ENCODE assay signal across 17 cellular contexts in the genomic region with DNA sequence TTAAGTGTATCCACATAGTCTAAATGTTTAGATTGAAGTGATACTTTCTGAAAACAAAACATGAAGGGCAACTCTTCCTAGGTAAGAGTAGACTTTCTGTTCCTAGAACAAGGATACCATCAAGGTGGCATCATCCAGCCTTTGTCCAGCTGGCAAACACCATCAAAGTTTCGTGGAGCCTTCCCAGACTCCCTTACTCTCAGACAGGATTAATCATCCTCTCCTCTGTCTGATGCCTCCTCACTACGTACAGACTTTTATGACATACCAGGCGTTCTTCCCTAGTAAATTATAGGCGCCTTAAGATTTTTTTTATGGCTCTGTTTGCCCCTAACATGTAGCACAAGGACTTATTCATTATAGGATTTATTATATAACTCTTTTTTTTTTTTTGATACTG.
"Had no signal": no experiment of that assay in that cellular context is flagged by ENCODE, and none has a peak within 500 bp of the region (broad histone marks: within the 10 kb centered on the region; RNA-seq: fewer than 3 reads in every experiment).

No MANE protein-coding gene starts in this region.

- H3K27me3 ChIP-seq: brain microvascular endothelial cell, gastroesophageal sphincter, spleen had no signal

- H3K4me3 ChIP-seq: gastroesophageal sphincter, mucosa of descending colon, spleen had no signal

- H3K9me3 ChIP-seq: gastroesophageal sphincter, mucosa of descending colon, spleen had no signal

- H3K9me3 Mint-ChIP-seq: activated CD4-positive, alpha-beta T cell treated with anti-CD3 and anti-CD28 coated beads, Interleukin-2, amount 10 ng/mL, durations not matched to agents 7 days and 5 days; activated naive CD8-positive, alpha-beta T cell treated with anti-CD3 and anti-CD28 coated beads for 36 hours; naive thymus-derived CD4-positive, alpha-beta T cell; stimulated activated naive CD8-positive, alpha-beta T cell treated with anti-CD3 and anti-CD28 coated beads, Interleukin-15, Interleukin-2, amounts not matched to agents 100 ng/mL and 50 ng/mL, for 24 hours; T-helper 2 cell treated with Interferon-gamma antibody and Interleukin-4, amounts not matched to agents 5 μg/mL and 100 μg/mL, for 36 hours; type B pancreatic cell had no signal

- H3K36me3 ChIP-seq: brain microvascular endothelial cell, gastroesophageal sphincter, spleen had no signal

- H3K27ac Mint-ChIP-seq: activated CD4-positive, alpha-beta T cell treated with anti-CD3 and anti-CD28 coated beads, Interleukin-2, amount 10 ng/mL, durations not matched to agents 7 days and 5 days; activated naive CD8-positive, alpha-beta T cell treated with anti-CD3 and anti-CD28 coated beads for 36 hours; naive thymus-derived CD4-positive, alpha-beta T cell; stimulated activated naive CD8-positive, alpha-beta T cell treated with anti-CD3 and anti-CD28 coated beads, Interleukin-15, Interleukin-2, amounts not matched to agents 100 ng/mL and 50 ng/mL, for 24 hours; T-helper 2 cell treated with Interferon-gamma antibody and Interleukin-4, amounts not matched to agents 5 μg/mL and 100 μg/mL, for 36 hours; type B pancreatic cell had no signal

- H3K36me3 Mint-ChIP-seq: activated naive CD8-positive, alpha-beta T cell treated with anti-CD3 and anti-CD28 coated beads for 36 hours; naive thymus-derived CD4-positive, alpha-beta T cell; type B pancreatic cell had no signal

- H3K27me3 Mint-ChIP-seq: activated CD4-positive, alpha-beta T cell treated with anti-CD3 and anti-CD28 coated beads, Interleukin-2, amount 10 ng/mL, durations not matched to agents 7 days and 5 days; activated naive CD8-positive, alpha-beta T cell treated with anti-CD3 and anti-CD28 coated beads for 36 hours; stimulated activated naive CD8-positive, alpha-beta T cell treated with anti-CD3 and anti-CD28 coated beads, Interleukin-15, Interleukin-2, amounts not matched to agents 100 ng/mL and 50 ng/mL, for 24 hours; type B pancreatic cell had no signal

- ATAC-seq: gastroesophageal sphincter; left lobe of liver; mucosa of descending colon; naive thymus-derived CD4-positive, alpha-beta T cell; right cardiac atrium had no signal

- FAIRE-seq: keratinocyte had no signal

- H3K4me1 ChIP-seq: gastroesophageal sphincter, spleen had no signal

- H3K4me3 Mint-ChIP-seq: activated CD4-positive, alpha-beta T cell treated with anti-CD3 and anti-CD28 coated beads, Interleukin-2, amount 10 ng/mL, durations not matched to agents 7 days and 5 days; activated naive CD8-positive, alpha-beta T cell treated with anti-CD3 and anti-CD28 coated beads for 36 hours; naive thymus-derived CD4-positive, alpha-beta T cell; stimulated activated naive CD8-positive, alpha-beta T cell treated with anti-CD3 and anti-CD28 coated beads, Interleukin-15, Interleukin-2, amounts not matched to agents 100 ng/mL and 50 ng/mL, for 24 hours; T-helper 2 cell treated with Interferon-gamma antibody and Interleukin-4, amounts not matched to agents 5 μg/mL and 100 μg/mL, for 36 hours; type B pancreatic cell had no signal

- DNase-seq: activated CD4-positive, alpha-beta T cell treated with anti-CD3 and anti-CD28 coated beads, Interleukin-2, amount 10 ng/mL, durations not matched to agents 7 days and 5 days; activated CD4-positive, CD25-positive, alpha-beta regulatory T cell; activated CD8-positive, alpha-beta memory T cell treated with anti-CD3 and anti-CD28 coated beads for 24 hours; activated naive CD8-positive, alpha-beta T cell treated with anti-CD3 and anti-CD28 coated beads for 36 hours; brain microvascular endothelial cell; effector memory CD4-positive, alpha-beta T cell; mucosa of descending colon; naive thymus-derived CD4-positive, alpha-beta T cell; right cardiac atrium; spleen; SW 1271 had no signal

- H3K4me1 Mint-ChIP-seq: activated CD4-positive, alpha-beta T cell treated with anti-CD3 and anti-CD28 coated beads, Interleukin-2, amount 10 ng/mL, durations not matched to agents 7 days and 5 days; activated naive CD8-positive, alpha-beta T cell treated with anti-CD3 and anti-CD28 coated beads for 36 hours had no signal

- H3K27ac ChIP-seq: brain microvascular endothelial cell, gastroesophageal sphincter, spleen had no signal
